ENCODE assay signal across 14 cellular contexts in the genomic region with DNA sequence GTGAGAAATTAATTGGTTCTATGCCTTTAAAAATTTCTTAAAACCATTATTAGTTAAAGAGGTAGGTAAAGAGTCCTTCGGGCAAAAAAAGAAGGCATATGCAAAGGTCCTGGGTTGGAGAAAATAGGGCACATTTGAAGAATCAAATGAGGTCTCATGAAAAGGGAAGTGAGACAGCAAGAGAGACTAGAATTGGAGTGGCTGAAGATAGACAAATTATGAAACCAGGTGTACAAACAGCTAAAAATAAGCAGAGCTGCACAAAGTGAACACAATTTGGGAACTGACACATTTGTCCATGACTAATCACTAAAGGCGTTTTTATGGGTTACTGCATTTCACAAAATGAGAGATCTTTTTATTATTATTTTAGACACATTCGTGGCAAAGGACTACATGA.
A peak's percentile ranks its signal among the peaks of the same experiment; 100 is the strongest.
DNase-seq lines count a peak whose midpoint lies in the region; ATAC-seq and TF ChIP-seq lines count a peak whose summit lies in the region.
"Had no signal": no experiment of that assay in that cellular context is flagged by ENCODE, and none has a peak within 500 bp of the region (broad histone marks: within the 10 kb centered on the region; RNA-seq: fewer than 3 reads in every experiment).

No MANE protein-coding gene starts in this region.

- H3K9me3 ChIP-seq in PC-9 (ENCODE audit: insufficient read depth, low read depth) (no peaks in the 10 kb centered on the region), upper lobe of right lung (no peaks in the 10 kb centered on the region), WERI-Rb-1 (ENCODE audit: severe bottlenecking) (no peaks in the 10 kb centered on the region)

- no peaks in the 10 kb centered on the region for H3K27me3 Mint-ChIP-seq in CD14-positive monocyte (ENCODE audit: low read depth in 3 of 3)

- DNase-seq in PC-9 (no peak), upper lobe of right lung (no peak), WERI-Rb-1 (no peak), CD14-positive monocyte (ENCODE audit: low spot score) (no peak), GOT3 (lab: John Stamatoyannopoulos, UW) (no peak)
- DNase-seq: activated gamma-delta T cell, cerebellar nuclear complex, DMS79 treated with DMSO at 0.1 percent for 48 hours, NCI-H1105 treated with DMSO at 0.1 percent for 48 hours had no signal

- H3K4me1 ChIP-seq in PC-9 (replicated peaks; ENCODE audit: insufficient read depth) (no peaks in the 10 kb centered on the region), upper lobe of right lung (no peaks in the 10 kb centered on the region)

- H3K36me3 ChIP-seq in PC-9 (ENCODE audit: low read depth) = no peaks in the 10 kb centered on the region
- H3K36me3 ChIP-seq in upper lobe of right lung = no peaks in the 10 kb centered on the region
- no peaks in the 10 kb centered on the region for H3K36me3 ChIP-seq in WERI-Rb-1

- no peaks in the 10 kb centered on the region for H3K27me3 ChIP-seq in PC-9 (ENCODE audit: insufficient read depth, low read depth)
- H3K27me3 ChIP-seq in upper lobe of right lung = no peaks in the 10 kb centered on the region
- H3K27me3 ChIP-seq in WERI-Rb-1 (ENCODE audit: insufficient read depth, low read depth, severe bottlenecking) = no peaks in the 10 kb centered on the region

- H3K4me3 ChIP-seq in PC-9 = no peak overlapping the region
- no peak overlapping the region for H3K4me3 ChIP-seq in upper lobe of right lung
- H3K4me3 ChIP-seq in WERI-Rb-1 (ENCODE audit: low read depth, low read length) = no peak overlapping the region

- H3K27ac Mint-ChIP-seq in CD14-positive monocyte = no peak overlapping the region

- no peaks in the 10 kb centered on the region for H4K20me1 ChIP-seq in PC-9 (ENCODE audit: insufficient read depth)

- CTCF ChIA-PET in PC-9 (lab: Charles Lee) = no interaction called here

- no peaks in the 10 kb centered on the region for H3K4me1 Mint-ChIP-seq in CD14-positive monocyte

- TF ChIP-seq CTCF in PC-9 (conservative IDR thresholded peaks at IDR 0.05) (no peak), upper lobe of right lung (IDR thresholded peaks at IDR 0.05) (no peak), WERI-Rb-1 (IDR thresholded peaks at IDR 0.05; ENCODE audit: low read depth, low read length) (no peak), CD14-positive monocyte (IDR thresholded peaks at IDR 0.05) (no peak)

- peaks cover 2 to 15% (median 4%) of the 10 kb centered on the region in 7 donors for H3K9me3 Mint-ChIP-seq in CD14-positive monocyte

- no peak overlapping the region for H3K27ac ChIP-seq in PC-9
- H3K27ac ChIP-seq in upper lobe of right lung = no peak overlapping the region
- no peak overlapping the region for H3K27ac ChIP-seq in WERI-Rb-1
- H3K27ac ChIP-seq: VCaP had no signal

- no peaks in the 10 kb centered on the region for H3F3A ChIP-seq in PC-9 (ENCODE audit: insufficient read depth, low read depth)

- ATAC-seq in GM18870 (IDR thresholded peaks at IDR 0.05; ENCODE audit: unreplicated experiment) (peak; percentile 99), GM21529 (IDR thresholded peaks at IDR 0.05; ENCODE audit: unreplicated experiment) (peak; percentile 99), HG03108 (IDR thresholded peaks at IDR 0.05; ENCODE audit: unreplicated experiment) (peak; percentile 98), upper lobe of right lung (no peak)
- ATAC-seq: HCT116 had no signal

- H3K4me3 Mint-ChIP-seq in CD14-positive monocyte = no peak overlapping the region

- no TSS peak for BruUV-seq in PC-9 (replicated peaks; lab: Mats Ljungman, UMichigan)

- no peaks in the 10 kb centered on the region for H3K79me2 ChIP-seq in PC-9 (ENCODE audit: low read depth)

- H3K36me3 Mint-ChIP-seq in CD14-positive monocyte = no peaks in the 10 kb centered on the region

- no peaks in the 10 kb centered on the region for H3K9me2 ChIP-seq in PC-9 (ENCODE audit: insufficient read depth)

- peak overlapping the region; percentile 12; the same call in 1 of the 2 replicates for H2AFZ ChIP-seq in PC-9

- POLR2A ChIA-PET in PC-9 (lab: Charles Lee; ENCODE audit: unreplicated experiment) = no interaction called here

- intact Hi-C loops in PC-9 (cut with micrococcal nuclease; ENCODE audit: unreplicated experiment) (no loop called here), upper lobe of right lung (cut with DNase I) (no loop called here), CD14-positive monocyte (cut with micrococcal nuclease) (no loop called here)

- H3K4me2 ChIP-seq in PC-9 = no peak overlapping the region
